ENCODE assay signal across 18 cellular contexts in the genomic region with DNA sequence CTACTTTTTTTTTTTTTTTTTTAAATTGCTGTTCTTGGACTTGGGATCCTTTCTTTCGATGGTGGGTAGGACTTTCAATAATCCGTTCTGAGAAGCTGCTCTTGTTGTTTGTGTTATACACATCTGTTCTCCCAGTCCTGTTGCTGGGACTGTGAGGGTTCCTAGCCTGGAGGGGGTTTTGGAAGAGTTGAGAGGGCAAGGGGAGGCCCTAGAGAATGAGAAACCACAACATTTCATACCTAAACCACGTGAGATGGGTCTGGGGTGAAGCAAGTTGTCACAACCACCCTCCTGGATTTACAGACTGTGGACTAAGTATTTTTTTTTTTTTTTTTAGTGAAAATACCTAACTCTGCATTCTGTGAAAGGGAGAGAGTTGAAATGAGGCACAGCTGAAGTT.
DNase-seq lines count a peak whose midpoint lies in the region; ATAC-seq lines count a peak whose summit lies in the region.
"Had no signal": no experiment of that assay in that cellular context is flagged by ENCODE, and none has a peak within 500 bp of the region (broad histone marks: within the 10 kb centered on the region; RNA-seq: fewer than 3 reads in every experiment).

No MANE protein-coding gene starts in this region.

- DNase-seq in SJCRH30 (peak; percentile 44 to 67), immature natural killer cell (peak; percentile 24 to 35 (median 25)), NOMO-1 (lab: John Stamatoyannopoulos, UW; ENCODE audit: unreplicated experiment in 2 of 2) (no peak), SW480 (ENCODE audit: low spot score) (no peak)
- DNase-seq: Calu3, erythroblast, glutamatergic neuron, naive B cell, NCI-H2227 treated with DMSO at 0.1 percent for 48 hours, psoas muscle, SHP77, thyroid gland had no signal

- H3K27ac ChIP-seq in SJCRH30: no peak overlapping the region
- H3K27ac ChIP-seq: breast epithelium, psoas muscle, thyroid gland had no signal

- peaks cover 39 to 53% of the 10 kb centered on the region in 2 donors for H3K4me1 Mint-ChIP-seq in immature natural killer cell

- H3K36me3 Mint-ChIP-seq in immature natural killer cell: peaks cover 0 to 14% (median 0%) of the 10 kb centered on the region in 3 donors

- H3K9me3 Mint-ChIP-seq in immature natural killer cell: no peaks in the 10 kb centered on the region
- H3K9me3 Mint-ChIP-seq: naive B cell had no signal

- H3K36me3 ChIP-seq in SJCRH30: no peaks in the 10 kb centered on the region
- H3K36me3 ChIP-seq: breast epithelium, thyroid gland had no signal

- H3K4me3 ChIP-seq in GM08714 (ENCODE audit: low read length): peak overlapping the region; percentile 15; the same call in 1 of the 2 replicates
- no peak overlapping the region for H3K4me3 ChIP-seq in SJCRH30
- H3K4me3 ChIP-seq: breast epithelium, dorsolateral prefrontal cortex, psoas muscle, thyroid gland had no signal

- H3K27me3 Mint-ChIP-seq in immature natural killer cell (ENCODE audit: low read depth in 3 of 3): peaks cover 0 to 6% (median 0%) of the 10 kb centered on the region in 3 donors
- H3K27me3 Mint-ChIP-seq: activated naive CD8-positive, alpha-beta T cell; naive B cell had no signal

- H3K4me3 Mint-ChIP-seq in immature natural killer cell: peak overlapping the region in 4 of 5 donors; percentile 8 to 49 (median 23)
- H3K4me3 Mint-ChIP-seq: activated naive CD8-positive, alpha-beta T cell had no signal

- H3K27ac Mint-ChIP-seq in immature natural killer cell: peak overlapping the region in 2 of 6 donors; percentile 36 to 41
- H3K27ac Mint-ChIP-seq: activated naive CD8-positive, alpha-beta T cell had no signal

- H3K9me3 ChIP-seq in SJCRH30 (replicated peaks): no peaks in the 10 kb centered on the region; the same call in 1 of the 2 replicates
- H3K9me3 ChIP-seq: breast epithelium, psoas muscle, thyroid gland had no signal

- peaks cover 11% of the 10 kb centered on the region for H3K4me1 ChIP-seq in SJCRH30
- H3K4me1 ChIP-seq: psoas muscle, thyroid gland had no signal

- ATAC-seq in GM19463 (IDR thresholded peaks at IDR 0.05; ENCODE audit: unreplicated experiment): peak; percentile 40
- no peak for ATAC-seq in HG02885 (IDR thresholded peaks at IDR 0.05; ENCODE audit: poor library complexity, unreplicated experiment)
- ATAC-seq: psoas muscle had no signal

- no peaks in the 10 kb centered on the region for H3K27me3 ChIP-seq in SJCRH30
- H3K27me3 ChIP-seq: breast epithelium, dorsolateral prefrontal cortex, thyroid gland had no signal

Comparison
In these comparisons a context has a peak if more than half of its experiments do, and no peak if none do; other contexts are left out.
1. DNase-seq: peak in SJCRH30 (2 of 2) and immature natural killer cell (3 of 3); none in NOMO-1 (0 of 2) and SW480 (single experiment).